ENCODE assay signal across 8 cellular contexts in genomic region chr4:2417765-2418651, GRCh38. TPM values are rescaled to one million over a fixed set of nuclear protein-coding genes. Genes with fewer than 3 reads are reported as not detected.
A peak's percentile ranks its signal among the peaks of the same experiment; 100 is the strongest.
DNase-seq lines count a peak whose midpoint lies in the region; ATAC-seq lines count a peak whose summit lies in the region.

TSS of gene ZFYVE28 (minus strand) at chr4:2418645. CDS start at chr4:2418323, 322 bp downstream.

- H3K4me3 Mint-ChIP-seq in stimulated activated naive CD8-positive, alpha-beta T cell treated with anti-CD3 and anti-CD28 coated beads, Interleukin-15, amount 100 ng/mL, for 72 hours, result peak within 1 kb of the TSS; percentile 92 to 93

- peak within 1 kb of the TSS; percentile 71 to 96 for H3K27ac Mint-ChIP-seq in stimulated activated naive CD8-positive, alpha-beta T cell treated with anti-CD3 and anti-CD28 coated beads, Interleukin-15, amount 100 ng/mL, for 72 hours

- H3K27ac ChIP-seq in angular gyrus (ENCODE audit: low read depth, low read length), result peak within 1 kb of the TSS; percentile 72
- peak within 1 kb of the TSS; percentile 30 for H3K27ac ChIP-seq in layer of hippocampus (ENCODE audit: low read depth, low read length)

- H3K4me1 Mint-ChIP-seq in stimulated activated naive CD8-positive, alpha-beta T cell treated with anti-CD3 and anti-CD28 coated beads, Interleukin-15, amount 100 ng/mL, for 72 hours, result peaks cover 48% of the 10 kb centered on the region

- H3K27me3 ChIP-seq in layer of hippocampus (ENCODE audit: control insufficient read depth, insufficient read depth, low read length), result no peaks in the 10 kb centered on the region

- DNase-seq in activated naive CD4-positive, alpha-beta T cell treated with Interleukin-2 at 50 U/mL for 16 hours, result peak; percentile 11
- no peak for DNase-seq in activated naive CD4-positive, alpha-beta T cell treated with anti-CD3 and anti-CD28 coated beads, Interleukin-2, amount 50 U/mL, for 16 hours
- peak; percentile 12 for DNase-seq in LHCN-M2 (ENCODE audit: low read depth)
- DNase-seq in stimulated activated naive CD8-positive, alpha-beta T cell treated with anti-CD3 and anti-CD28 coated beads, Interleukin-15, amount 100 ng/mL, for 72 hours, result peak in 1 of 2 donors; percentile 20
- no peak for DNase-seq in KG1 (lab: John Stamatoyannopoulos, UW)
- DNase-seq in germinal center (ENCODE audit: low spot score), result no peak

- H3K9me3 Mint-ChIP-seq in stimulated activated naive CD8-positive, alpha-beta T cell treated with anti-CD3 and anti-CD28 coated beads, Interleukin-15, amount 100 ng/mL, for 72 hours, result no peaks in the 10 kb centered on the region

- H3K27me3 Mint-ChIP-seq in stimulated activated naive CD8-positive, alpha-beta T cell treated with anti-CD3 and anti-CD28 coated beads, Interleukin-15, amount 100 ng/mL, for 72 hours, result peaks cover 74% of the 10 kb centered on the region

- ATAC-seq in stimulated activated naive CD8-positive, alpha-beta T cell treated with anti-CD3 and anti-CD28 coated beads, Interleukin-15, amount 100 ng/mL, for 72 hours, result no peak

RNA-seq across cellular contexts. Expression of gene ZFYVE28, which starts in this region (rescaled TPM):
- 2.1 and 2.6 TPM in 2 replicates for total RNA-seq in LHCN-M2 (2014; rRNA removed)
- polyA plus RNA-seq in LHCN-M2 (2012), result 0.60 TPM

Comparison
In these comparisons a context has a peak if more than half of its experiments do, and no peak if none do; other contexts are left out.
1. DNase-seq: peak in activated naive CD4-positive, alpha-beta T cell treated with Interleukin-2 at 50 U/mL for 16 hours (single experiment) and LHCN-M2 (single experiment); none in activated naive CD4-positive, alpha-beta T cell treated with anti-CD3 and anti-CD28 coated beads, Interleukin-2, amount 50 U/mL, for 16 hours (single experiment), KG1 (single experiment) and germinal center (single experiment).